In genomic region chr19:9539201-9539600, GRCh38 we compare ENCODE assay signal across 11 cellular contexts. TPM values are rescaled to one million over a fixed set of nuclear protein-coding genes. Genes with fewer than 3 reads are reported as not detected.
DNase-seq lines count a peak whose midpoint lies in the region; FAIRE-seq and TF ChIP-seq lines count a peak whose summit lies in the region.
"Not testable (repeated sequence)": the region's sequence is repeated elsewhere in the genome, so short reads cannot be mapped to it uniquely, and the experiment has no call there.
"Had no signal": no experiment of that assay in that cellular context is flagged by ENCODE, and none has a peak within 500 bp of the region (broad histone marks: within the 10 kb centered on the region; RNA-seq: fewer than 3 reads in every experiment).

No MANE protein-coding gene starts in this region.

- H3K9me1 ChIP-seq in keratinocyte (ENCODE audit: control insufficient read depth, extremely low read depth, insufficient read depth, low read length) = not testable (repeated sequence)

- DNase-seq in BE2C; adipocyte (ENCODE audit: low read depth); epithelial cell of prostate (ENCODE audit: low read depth, low spot score); keratinocyte (ENCODE audit: low read depth, low spot score); stomach: not testable (repeated sequence)

- TF ChIP-seq CTCF in BE2C (IDR thresholded peaks at IDR 0.05; ENCODE audit: low read depth, low read length); WI38 (IDR thresholded peaks at IDR 0.05; ENCODE audit: low read depth, low read length); keratinocyte (optimal IDR thresholded peaks at IDR 0.05 in 1 of 3, IDR thresholded peaks at IDR 0.05 in 1 of 3, conservative IDR thresholded peaks at IDR 0.05 in 1 of 3; ENCODE audit: extremely low read depth in 1 of 3, insufficient read depth in 2 of 3, low read length in 3 of 3); stomach (IDR thresholded peaks at IDR 0.05): not testable (repeated sequence)

- FAIRE-seq in keratinocyte (lab: Jason Lieb, UNC) = not testable (repeated sequence)

- H3K9me3 ChIP-seq in BE2C; keratinocyte (ENCODE audit: control insufficient read depth, low read depth, low read length): not testable (repeated sequence)
- peaks cover 33% of the 10 kb centered on the region for H3K9me3 ChIP-seq in HUES64 (ENCODE audit: insufficient read depth, low read depth, low read length)
- peaks cover 26% of the 10 kb centered on the region for H3K9me3 ChIP-seq in adipocyte (ENCODE audit: control insufficient read depth, low read length)
- peaks cover 29% of the 10 kb centered on the region for H3K9me3 ChIP-seq in neuron (ENCODE audit: low read length)
- peaks cover 9 to 56% (median 32%) of the 10 kb centered on the region in 4 donors for H3K9me3 ChIP-seq in stomach

- TF ChIP-seq EP300 in stomach (IDR thresholded peaks at IDR 0.05) = not testable (repeated sequence)

- peaks cover 24% of the 10 kb centered on the region for H3K79me2 ChIP-seq in keratinocyte (ENCODE audit: control insufficient read depth, insufficient read depth, low read length)

- not testable (repeated sequence) for TF ChIP-seq POLR2A in stomach (IDR thresholded peaks at IDR 0.05)

- intact Hi-C loops in stomach (cut with DNase I; ENCODE audit: low total_unique reads) = not testable (repeated sequence)

- H3K36me3 ChIP-seq in BE2C = peaks cover 25% of the 10 kb centered on the region
- peaks cover 27% of the 10 kb centered on the region for H3K36me3 ChIP-seq in HUES64 (ENCODE audit: insufficient read depth, low read length)
- H3K36me3 ChIP-seq in adipocyte (ENCODE audit: control insufficient read depth, insufficient read depth, low read length, severe bottlenecking) = peaks cover 21% of the 10 kb centered on the region
- H3K36me3 ChIP-seq in keratinocyte (ENCODE audit: control insufficient read depth in 2 of 2, extremely low read depth in 1 of 2, insufficient read depth in 2 of 2, low read length in 2 of 2) = peaks cover 9 to 13% of the 10 kb centered on the region in 2 experiments
- H3K36me3 ChIP-seq in neuron (ENCODE audit: insufficient read depth, low read length) = peaks cover 26% of the 10 kb centered on the region
- H3K36me3 ChIP-seq in stomach = peaks cover 21 to 27% (median 26%) of the 10 kb centered on the region in 4 donors

- H3K9ac ChIP-seq in HUES64 (ENCODE audit: low read depth, low read length) = peak overlapping the region; percentile 83; the same call in 1 of the 2 replicates
- peak overlapping the region; percentile 98 for H3K9ac ChIP-seq in adipocyte (ENCODE audit: low read length)
- H3K9ac ChIP-seq in keratinocyte (ENCODE audit: control insufficient read depth, extremely low read depth, insufficient read depth, low read length) = not testable (repeated sequence)

- H3K4me3 ChIP-seq in BE2C (ENCODE audit: low read depth, low read length) (peak overlapping the region; percentile 90), HUES64 (ENCODE audit: low read length) (peak overlapping the region; percentile 92), WI38 (ENCODE audit: low read depth, low read length) (peak overlapping the region; percentile 88; the same call in 1 of the 2 replicates), adipocyte (ENCODE audit: low read length) (peak overlapping the region; percentile 96), keratinocyte (ENCODE audit: control insufficient read depth in 2 of 3, extremely low read depth in 1 of 3, insufficient read depth in 2 of 3, low read depth in 1 of 3, low read length in 3 of 3) (peak overlapping the region in 1 of 3 experiments; percentile 7), neuron (ENCODE audit: low read length) (peak overlapping the region; percentile 74), stomach (peak overlapping the region in 3 of 4 donors; percentile 57 to 77 (median 67))

- H3K27me3 ChIP-seq in BE2C; HUES64 (ENCODE audit: insufficient read depth, low read length); adipocyte (replicated peaks; ENCODE audit: control insufficient read depth, insufficient read depth, low read length); keratinocyte (ENCODE audit: control insufficient read depth, extremely low read depth, insufficient read depth, low read length); neuron (ENCODE audit: insufficient read depth, low read length); stomach: not testable (repeated sequence)

- 84% methylated on average over 6 of the region's 6 CpGs for WGBS in HUES64
- 78 to 82% (median 80%) methylated on average over 6 of the region's 6 CpGs for WGBS in stomach, 5 donors

- dilution Hi-C loops in keratinocyte (cut with MboI; ENCODE audit: extremely low pct_ligation_motif_present, low sequenced_read_pairs) = not testable (repeated sequence)

- H3K4me2 ChIP-seq in keratinocyte (ENCODE audit: control insufficient read depth, extremely low read depth, insufficient read depth, low read depth, low read length) = not testable (repeated sequence)

- not testable (repeated sequence) for H3K27ac ChIP-seq in HUES64 (ENCODE audit: low read depth, low read length)
- peak overlapping the region; percentile 91 for H3K27ac ChIP-seq in epithelial cell of prostate
- peak overlapping the region; percentile 98 for H3K27ac ChIP-seq in keratinocyte (ENCODE audit: control insufficient read depth, insufficient read depth, low read length)
- H3K27ac ChIP-seq in stomach = peak overlapping the region in 4 of 5 donors; percentile 90 to 91 (median 90)

- H3K4me1 ChIP-seq in BE2C; HUES64 (ENCODE audit: insufficient read depth, low read length); neuron (ENCODE audit: insufficient read depth, low read length): not testable (repeated sequence)
- H3K4me1 ChIP-seq in adipocyte (ENCODE audit: control insufficient read depth, insufficient read depth, low read length) = peaks cover 15% of the 10 kb centered on the region
- H3K4me1 ChIP-seq in keratinocyte (ENCODE audit: control insufficient read depth, extremely low read depth, insufficient read depth, low read length) = peaks cover 14% of the 10 kb centered on the region
- H3K4me1 ChIP-seq in stomach = peaks cover 0 to 25% (median 10%) of the 10 kb centered on the region in 4 donors

- not testable (repeated sequence) for H2AFZ ChIP-seq in keratinocyte (ENCODE audit: control insufficient read depth, low read length); neuron (ENCODE audit: low read depth, low read length)

- H4K20me1 ChIP-seq in keratinocyte (ENCODE audit: control insufficient read depth, extremely low read depth, insufficient read depth, low read length) = not testable (repeated sequence)

RNA-seq across cellular contexts. Expression of gene ZNF426, which starts 0.8 kb away (rescaled TPM):
- polyA plus RNA-seq in BE2C (2012; ENCODE audit: insufficient read depth, insufficient read length, low read depth) = 5.2 TPM
- polyA plus RNA-seq in HUES64 (2013, experiment 1 of 2) = 11.1 TPM
- polyA plus RNA-seq in HUES64 (2013, experiment 2 of 2) = 12.4 TPM
- polyA plus RNA-seq in keratinocyte (10.8 to 13.8 TPM (median 12.1 TPM) in 3 replicates), stomach (1 to 10 TPM; 2.0 to 3.2 (median 2.3) TPM)
- polyA plus RNA-seq in keratinocyte (2011; ENCODE audit: low read depth) = 12.3 TPM
- 7.2 and 14.5 TPM in 2 replicates for polyA plus RNA-seq in keratinocyte (2011; cell fraction: cytosol; rRNA removed)
- 23.9 and 27.2 TPM in 2 replicates for polyA plus RNA-seq in keratinocyte (2011; cell fraction: nucleus; rRNA removed)
- 7.7 and 14.9 TPM in 2 replicates for polyA plus RNA-seq in keratinocyte (2012; ENCODE audit: low replicate concordance)
- polyA minus RNA-seq in keratinocyte = 9.3 to 40.2 TPM (median 36.8 TPM) in 3 replicates
- polyA minus RNA-seq in keratinocyte (2011; cell fraction: cytosol; rRNA and poly(A)+ RNA removed) = 19.6 TPM
- polyA minus RNA-seq in keratinocyte (2011; cell fraction: nucleus; rRNA and poly(A)+ RNA removed) = 22.8 and 41.7 TPM in 2 replicates
- 10 to 100 TPM in 1 of 5 donors, 1 to 10 TPM in 4; 1.4 to 22.2 (median 5.8) TPM for total RNA-seq in stomach

RNA-seq across cellular contexts. Expression of gene ZNF560, which starts 40.8 kb away (rescaled TPM):
- 7.4 TPM for polyA plus RNA-seq in BE2C (2012; ENCODE audit: insufficient read depth, insufficient read length, low read depth)
- polyA plus RNA-seq in HUES64 (2013, experiment 1 of 2) = 0.50 TPM
- 0.70 TPM for polyA plus RNA-seq in HUES64 (2013, experiment 2 of 2)
- polyA plus RNA-seq in keratinocyte (0.04 to 0.19 TPM (median 0.15 TPM) in 3 replicates), stomach (not detected)
- not detected for polyA plus RNA-seq in keratinocyte (2011; ENCODE audit: low read depth)
- 0.09 and 0.19 TPM in 2 replicates for polyA plus RNA-seq in keratinocyte (2011; cell fraction: cytosol; rRNA removed)
- polyA plus RNA-seq in keratinocyte (2011; cell fraction: nucleus; rRNA removed) = 0.38 and 0.40 TPM in 2 replicates
- 0.16 and 0.28 TPM in 2 replicates for polyA plus RNA-seq in keratinocyte (2012; ENCODE audit: low replicate concordance)
- polyA minus RNA-seq in keratinocyte = 0.36 TPM in 1 of 3 replicates, not detected in the others
- not detected for polyA minus RNA-seq in keratinocyte (2011; cell fraction: cytosol; rRNA and poly(A)+ RNA removed)
- 0.11 and 0.31 TPM in 2 replicates for polyA minus RNA-seq in keratinocyte (2011; cell fraction: nucleus; rRNA and poly(A)+ RNA removed)
- total RNA-seq in stomach = not detected
- total RNA-seq: left lobe of liver, subcutaneous adipose tissue had no signal
- polyA plus RNA-seq: A549 had no signal

RNA-seq across cellular contexts. Expression of gene ZNF121, which starts 45.1 kb away (rescaled TPM):
- 5.9 TPM for polyA plus RNA-seq in BE2C (2012; ENCODE audit: insufficient read depth, insufficient read length, low read depth)
- polyA plus RNA-seq in HUES64 (2013, experiment 1 of 2) = 47.9 TPM
- polyA plus RNA-seq in HUES64 (2013, experiment 2 of 2) = 51.3 TPM
- polyA plus RNA-seq in keratinocyte (8.9 to 20.3 TPM (median 17.7 TPM) in 3 replicates), stomach (1 to 10 TPM; 1.8 to 6.2 (median 2.8) TPM)
- 7.1 TPM for polyA plus RNA-seq in keratinocyte (2011; ENCODE audit: low read depth)
- polyA plus RNA-seq in keratinocyte (2011; cell fraction: cytosol; rRNA removed) = 4.0 and 7.9 TPM in 2 replicates
- polyA plus RNA-seq in keratinocyte (2011; cell fraction: nucleus; rRNA removed) = 42.1 and 48.7 TPM in 2 replicates
- polyA plus RNA-seq in keratinocyte (2012; ENCODE audit: low replicate concordance) = 14.8 and 18.5 TPM in 2 replicates
- 13.7 to 63.0 TPM (median 35.6 TPM) in 3 replicates for polyA minus RNA-seq in keratinocyte
- polyA minus RNA-seq in keratinocyte (2011; cell fraction: cytosol; rRNA and poly(A)+ RNA removed) = 25.1 TPM
- polyA minus RNA-seq in keratinocyte (2011; cell fraction: nucleus; rRNA and poly(A)+ RNA removed) = 33.4 and 77.0 TPM in 2 replicates
- total RNA-seq in stomach = 10 to 100 TPM in 4 of 5 donors, 1 to 10 TPM in 1; 4.1 to 72.4 (median 27.4) TPM
